8 cellular contexts compared by ENCODE assay signal in the genomic region with DNA sequence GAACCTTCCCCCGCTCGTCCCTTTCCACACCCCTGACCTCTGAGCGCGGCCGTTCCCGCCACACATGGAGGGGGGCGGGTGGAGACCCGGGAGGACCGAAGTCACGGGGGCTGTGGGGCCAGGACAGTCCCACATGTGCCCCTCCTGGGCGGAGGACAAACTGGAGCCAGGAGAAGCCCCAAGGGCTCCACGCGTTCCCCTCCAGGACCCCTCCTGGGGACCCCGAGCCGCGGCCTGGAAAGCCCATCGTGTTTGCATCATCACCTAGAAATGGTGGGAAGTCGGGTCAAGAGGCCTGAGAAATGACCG. TPM values are rescaled to one million over a fixed set of nuclear protein-coding genes. Genes with fewer than 3 reads are reported as not detected.
DNase-seq lines count a peak whose midpoint lies in the region; ATAC-seq and TF ChIP-seq lines count a peak whose summit lies in the region.

No MANE protein-coding gene starts in this region.

- no peak for DNase-seq in heart right ventricle
- no peak for DNase-seq in left ventricle myocardium superior
- DNase-seq in MCF 10A (ENCODE audit: unreplicated experiment): no peak
- no peak for DNase-seq in effector CD4-positive, alpha-beta T cell

- no peaks in the 10 kb centered on the region for H3K27me3 Mint-ChIP-seq in MCF 10A (ENCODE audit: insufficient read depth, unreplicated experiment)

- H3K36me3 ChIP-seq in heart right ventricle (peaks cover 0 to 3% (median 0%) of the 10 kb centered on the region in 9 donors), urinary bladder (ENCODE audit: insufficient read depth) (no peaks in the 10 kb centered on the region)

- H3K4me1 Mint-ChIP-seq in MCF 10A (ENCODE audit: insufficient read depth, unreplicated experiment): no peaks in the 10 kb centered on the region

- H3K27me3 ChIP-seq in heart right ventricle (peaks cover 0 to 22% (median 0%) of the 10 kb centered on the region in 7 donors), mononuclear cell (ENCODE audit: insufficient read depth, low read length) (no peaks in the 10 kb centered on the region)

- ATAC-seq in heart right ventricle: peak in 1 of 8 donors; percentile 20
- ATAC-seq in left ventricle myocardium superior: no peak
- ATAC-seq in HG03457 (IDR thresholded peaks at IDR 0.05; ENCODE audit: unreplicated experiment): no peak
- ATAC-seq in GM19452 (IDR thresholded peaks at IDR 0.05; ENCODE audit: unreplicated experiment): no peak

- H3K4me3 ChIP-seq in heart right ventricle: peak overlapping the region; percentile 61 to 92 (median 70)
- H3K4me3 ChIP-seq in mononuclear cell (ENCODE audit: low read length): peak overlapping the region; percentile 10
- peak overlapping the region; percentile 90 for H3K4me3 ChIP-seq in urinary bladder (ENCODE audit: low read depth, low read length)

- TF ChIP-seq CTCF in heart right ventricle (IDR thresholded peaks at IDR 0.05): no peak
- no peak for TF ChIP-seq CTCF in MCF 10A (IDR thresholded peaks at IDR 0.05; ENCODE audit: unreplicated experiment)

- peak overlapping the region; percentile 38 for H3K4me3 Mint-ChIP-seq in MCF 10A (ENCODE audit: unreplicated experiment)

- BruUV-seq in MCF 10A (replicated peaks; lab: Mats Ljungman, UMichigan): no TSS peak

- H3K27ac ChIP-seq in heart right ventricle (peak overlapping the region in 9 of 10 donors; percentile 20 to 78 (median 63)), urinary bladder (ENCODE audit: low read depth) (peak overlapping the region; percentile 48)

- POLR2A ChIA-PET in MCF 10A (lab: Yijun Ruan, JAX): no interaction called here

- WGBS in heart right ventricle, 2 donors: 30 to 34% methylated on average over 18 to 19 of the region's 19 CpGs
- WGBS in urinary bladder: 33% methylated on average over 19 of the region's 19 CpGs

- CTCF ChIA-PET in MCF 10A (lab: Yijun Ruan, JAX): no interaction called here

- intact Hi-C loops in heart right ventricle (cut with DNase I): loop anchor here in 1 of 10 donors (10.0 kb wide), 1 partner anchor 126 kb away; no protein-coding TSS in a partner anchor
- intact Hi-C loops in left ventricle myocardium superior (cut with micrococcal nuclease): no loop called here
- intact Hi-C loops in MCF 10A (cut with micrococcal nuclease): no loop called here

- no peaks in the 10 kb centered on the region for H3K9me3 ChIP-seq in heart right ventricle
- no peaks in the 10 kb centered on the region for H3K9me3 ChIP-seq in mononuclear cell (ENCODE audit: low read depth, low read length)

- no peak overlapping the region for H3K27ac Mint-ChIP-seq in MCF 10A (ENCODE audit: low read depth, unreplicated experiment)

- H3K36me3 Mint-ChIP-seq in MCF 10A (ENCODE audit: insufficient read depth, unreplicated experiment): peaks cover 4% of the 10 kb centered on the region

- H3K4me1 ChIP-seq in heart right ventricle: peaks cover 23 to 93% (median 70%) of the 10 kb centered on the region in 9 donors
- peaks cover 31% of the 10 kb centered on the region for H3K4me1 ChIP-seq in mononuclear cell (ENCODE audit: insufficient read depth, low read length)
- no peaks in the 10 kb centered on the region for H3K4me1 ChIP-seq in urinary bladder (ENCODE audit: insufficient read depth)

- H3K9me3 Mint-ChIP-seq in MCF 10A (ENCODE audit: unreplicated experiment): no peaks in the 10 kb centered on the region

RNA-seq across cellular contexts. Expression of a gene that starts 0.6 kb away (rescaled TPM):
- total RNA-seq in heart right ventricle (100 to 1,000 TPM; 118 to 173 (median 145) TPM), left ventricle myocardium superior (167 TPM), MCF 10A (2022) (44.7 and 54.2 TPM in 2 replicates), mononuclear cell (112 TPM), urinary bladder (37.1 TPM)
- polyA plus RNA-seq in heart right ventricle (100 to 1,000 TPM in 1 of 2 donors, 10 to 100 TPM in 1; 49.1 to 120 TPM), urinary bladder (53.9 TPM)

Comparison
In these comparisons a context has a peak if more than half of its experiments do, and no peak if none do; other contexts are left out.
1. H3K4me3 ChIP-seq: peak in every context shown above with its lines; median percentile 90 in urinary bladder; 70 in heart right ventricle; 10 in mononuclear cell.